ENCODE assay signal across 8 cellular contexts in genomic region chr3:111577798-111578685, GRCh38. TPM values are rescaled to one million over a fixed set of nuclear protein-coding genes. Genes with fewer than 3 reads are reported as not detected.
DNase-seq lines count a peak whose midpoint lies in the region; ATAC-seq and TF ChIP-seq lines count a peak whose summit lies in the region.

No MANE protein-coding gene starts in this region.

- no peak overlapping the region for H3K27ac ChIP-seq in stomach

- WGBS in stomach, 5 donors, result 76 to 84% (median 79%) methylated on average over 4 of the region's 4 CpGs

- H3K9me3 ChIP-seq in stomach, result no peaks in the 10 kb centered on the region

- no peaks in the 10 kb centered on the region for H3K4me1 ChIP-seq in stomach

- H3K36me3 Mint-ChIP-seq in chondrocyte (ENCODE audit: low read depth) (no peaks in the 10 kb centered on the region), natural killer cell (no peaks in the 10 kb centered on the region)

- no peaks in the 10 kb centered on the region for H3K27me3 ChIP-seq in stomach

- no peak for TF ChIP-seq EP300 in stomach (IDR thresholded peaks at IDR 0.05)

- peak; percentile 96 for ATAC-seq in GM19351 (IDR thresholded peaks at IDR 0.05; ENCODE audit: unreplicated experiment)
- ATAC-seq in HG03175 (IDR thresholded peaks at IDR 0.05; ENCODE audit: unreplicated experiment), result peak; percentile 93
- ATAC-seq in natural killer cell, result peak; percentile 72 to 88 (median 83)

- H3K27ac Mint-ChIP-seq in chondrocyte (ENCODE audit: unreplicated experiment) (no peak overlapping the region), natural killer cell (peak overlapping the region; percentile 69 to 78)

- intact Hi-C loops in natural killer cell (cut with micrococcal nuclease), result loop anchor here (5.0 kb wide), 1 partner anchor 39 kb away; no protein-coding TSS in a partner anchor
- intact Hi-C loops in stomach (cut with DNase I; ENCODE audit: low total_unique reads), result no loop called here

- H3K4me3 Mint-ChIP-seq in chondrocyte (ENCODE audit: unreplicated experiment), result no peak overlapping the region
- no peak overlapping the region for H3K4me3 Mint-ChIP-seq in natural killer cell

- H3K27me3 Mint-ChIP-seq in chondrocyte (ENCODE audit: low read depth) (peaks cover 4% of the 10 kb centered on the region), natural killer cell (ENCODE audit: low read depth in 2 of 2) (no peaks in the 10 kb centered on the region)

- peaks cover 32% of the 10 kb centered on the region for H3K4me1 Mint-ChIP-seq in chondrocyte (ENCODE audit: low read depth)
- H3K4me1 Mint-ChIP-seq in natural killer cell, result peaks cover 46 to 48% of the 10 kb centered on the region in 2 donors

- TF ChIP-seq POLR2A in stomach (IDR thresholded peaks at IDR 0.05), result no peak

- TF ChIP-seq CTCF in chondrocyte (IDR thresholded peaks at IDR 0.05) (peak; percentile 82), natural killer cell (IDR thresholded peaks at IDR 0.05) (peak; percentile 19), stomach (IDR thresholded peaks at IDR 0.05) (peak in 1 of 7 experiments; percentile 10)

- peak; percentile 73 for DNase-seq in Daoy (ENCODE audit: low read depth)
- peak; percentile 10 for DNase-seq in NOMO-1 treated with dmso at 0.1 percent for 144 hours (lab: John Stamatoyannopoulos, UW; ENCODE audit: unreplicated experiment)
- no peak for DNase-seq in chondrocyte (ENCODE audit: low spot score)
- DNase-seq in natural killer cell, result no peak
- DNase-seq in stomach, result no peak
- DNase-seq in NCI-H2227 (lab: John Stamatoyannopoulos, UW; ENCODE audit: unreplicated experiment), result no peak

- H3K36me3 ChIP-seq in stomach, result no peaks in the 10 kb centered on the region

- H3K4me3 ChIP-seq in stomach, result no peak overlapping the region

- H3K9me3 Mint-ChIP-seq in chondrocyte (ENCODE audit: low read depth) (no peaks in the 10 kb centered on the region), natural killer cell (no peaks in the 10 kb centered on the region)

RNA-seq across cellular contexts. Expression of gene ZBED2, which starts 17.1 kb away (rescaled TPM):
- total RNA-seq in Daoy (2014; rRNA removed; shearing (Covaris generic)), result 0.11 and 1.0 TPM in 2 replicates
- not detected in 3 replicates for total RNA-seq in chondrocyte
- under 1 TPM in 1 of 3 donors, not detected in 2; 0.26 TPM for total RNA-seq in natural killer cell
- total RNA-seq in stomach, result not detected
- 1 to 10 TPM in 1 of 3 donors, not detected in 2; 1.5 TPM for polyA plus RNA-seq in stomach

RNA-seq across cellular contexts. Expression of gene CD96, which starts 36.0 kb away (rescaled TPM):
- not detected in 2 replicates for total RNA-seq in Daoy (2014; rRNA removed; shearing (Covaris generic))
- 0.17 to 0.27 TPM (median 0.23 TPM) in 3 replicates for total RNA-seq in chondrocyte
- total RNA-seq in natural killer cell, result 100 to 1,000 TPM; 146 to 191 (median 166) TPM
- total RNA-seq in stomach, result 10 to 100 TPM in 1 of 5 donors, 1 to 10 TPM in 4; 5.7 to 57.2 (median 6.2) TPM
- polyA plus RNA-seq in stomach, result 1 to 10 TPM in 2 of 3 donors, under 1 TPM in 1; 0.19 to 3.2 (median 1.6) TPM

Comparison
In these comparisons a context has a peak if more than half of its experiments do, and no peak if none do; other contexts are left out.
1. DNase-seq: peak in Daoy (single experiment) and NOMO-1 treated with dmso at 0.1 percent for 144 hours (single experiment); none in chondrocyte (single experiment), natural killer cell (single experiment), stomach (single experiment) and NCI-H2227 (single experiment).
2. Peak in every context shown above with its lines, with median percentiles within 50 percentile points of each other: ATAC-seq.